Comparison of ENCODE assay signal across 1 cellular context in the genomic region with DNA sequence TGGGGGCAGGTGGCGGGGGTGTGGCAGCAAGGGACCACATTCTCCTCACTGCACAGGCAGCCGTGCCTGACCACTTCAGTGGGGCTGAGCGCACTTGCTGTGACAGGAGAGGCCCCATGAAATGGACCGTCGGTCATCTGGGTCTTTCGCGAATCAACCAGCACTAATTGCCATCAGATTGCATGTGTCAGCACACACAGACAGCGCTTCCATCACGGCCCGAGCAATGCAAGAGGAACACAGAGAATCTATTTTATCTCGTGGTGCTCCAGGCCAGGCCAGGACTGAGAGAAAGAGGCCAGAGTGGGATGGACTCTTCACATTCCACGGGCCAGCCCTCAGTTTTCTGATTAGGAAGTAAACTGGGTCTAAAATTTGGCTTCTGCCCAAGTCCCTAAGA.
TF ChIP-seq lines count a peak whose summit lies in the region.

No MANE protein-coding gene starts in this region.

TF ChIP-seq in SK-N-SH, 30 proteins besides CTCF, POLR2A, EP300 and RAD21 (continued from another document):
- no peak; the same call in 1 of the 2 replicates for TF ChIP-seq SMC3 (IDR thresholded peaks at IDR 0.05; ENCODE audit: low read depth, low read length)
- peak; percentile 67 for TF ChIP-seq GATA2 (CRISPR knock-in tag; IDR thresholded peaks at IDR 0.05)
